ENCODE assay signal across 14 cellular contexts in genomic region chr5:1383886-1384401, GRCh38. TPM values are rescaled to one million over a fixed set of nuclear protein-coding genes. Genes with fewer than 3 reads are reported as not detected.
DNase-seq lines count a peak whose midpoint lies in the region; ATAC-seq and TF ChIP-seq lines count a peak whose summit lies in the region.
"Had no signal": no experiment of that assay in that cellular context is flagged by ENCODE, and none has a peak within 500 bp of the region (broad histone marks: within the 10 kb centered on the region; RNA-seq: fewer than 3 reads in every experiment).

No MANE protein-coding gene starts in this region.

- in situ Hi-C loops in GM13976 (cut with MboI; ENCODE audit: low sequenced_read_pairs, unreplicated experiment), result no loop called here

- H3K27me3 ChIP-seq in right atrium auricular region, result no peaks in the 10 kb centered on the region

- no peak overlapping the region for H3K27ac ChIP-seq in right atrium auricular region
- H3K27ac ChIP-seq: A549, C4-2B, GM23248 had no signal

- no peak for TF ChIP-seq CTCF in right atrium auricular region (IDR thresholded peaks at IDR 0.05)
- TF ChIP-seq CTCF in GM13976 (IDR thresholded peaks at IDR 0.05; ENCODE audit: borderline replicate concordance, control extremely low read depth, extremely low read depth, insufficient read depth, missing control alignments), result no peak

- peaks cover 0 to 15% of the 10 kb centered on the region in 2 donors for H3K4me1 ChIP-seq in right atrium auricular region
- H3K4me1 ChIP-seq: BE2C had no signal

- DNase-seq in Right ventricle myocardium inferior (ENCODE audit: missing footprints) (no peak), right atrium auricular region (ENCODE audit: low spot score) (no peak), DMS53 (lab: John Stamatoyannopoulos, UW) (peak; percentile 99), SHP77 treated with DMSO at 0.1 percent for 48 hours (lab: John Stamatoyannopoulos, UW) (peak; percentile 44), GM13976 (ENCODE audit: low spot score) (no peak), NCI-H128 (lab: John Stamatoyannopoulos, UW; ENCODE audit: unreplicated experiment) (no peak)
- DNase-seq: BE2C; Caco-2; CD8-positive, alpha-beta T cell; GM23248 had no signal

- ATAC-seq in Right ventricle myocardium inferior, result peak; percentile 38
- ATAC-seq: A549; CD8-positive, alpha-beta T cell; HCT116; HepG2 had no signal

- intact Hi-C loops in Right ventricle myocardium inferior (cut with DNase I), result no loop called here

- H3K4me3 ChIP-seq in right atrium auricular region, result no peak overlapping the region
- H3K4me3 ChIP-seq: A549, GM23248 had no signal

- H3K36me3 ChIP-seq in right atrium auricular region, result no peaks in the 10 kb centered on the region
- H3K36me3 ChIP-seq: BE2C had no signal

- H3K9me3 ChIP-seq in right atrium auricular region, result no peaks in the 10 kb centered on the region

RNA-seq across cellular contexts. Expression of gene CLPTM1L, which starts 39.0 kb away (rescaled TPM):
- total RNA-seq in Right ventricle myocardium inferior (33.3 TPM), right atrium auricular region (10 to 100 TPM; 56.6 to 85.4 TPM)

Comparison
In these comparisons a context has a peak if more than half of its experiments do, and no peak if none do; other contexts are left out.
1. DNase-seq: peak in DMS53 (single experiment) and SHP77 treated with DMSO at 0.1 percent for 48 hours (single experiment); none in Right ventricle myocardium inferior (single experiment), right atrium auricular region (single experiment), GM13976 (single experiment) and NCI-H128 (single experiment).